ENCODE assay signal across 8 cellular contexts in genomic region chr20:46400253-46400652, GRCh38. TPM values are rescaled to one million over a fixed set of nuclear protein-coding genes. Genes with fewer than 3 reads are reported as not detected.
A peak's percentile ranks its signal among the peaks of the same experiment; 100 is the strongest.
DNase-seq lines count a peak whose midpoint lies in the region; ATAC-seq and TF ChIP-seq lines count a peak whose summit lies in the region.

No MANE protein-coding gene starts in this region.

- peak overlapping the region; percentile 19 to 81 (median 75) for H3K4me3 Mint-ChIP-seq in CD4-positive, CD25-positive, alpha-beta regulatory T cell

- H3K36me3 Mint-ChIP-seq in CD4-positive, CD25-positive, alpha-beta regulatory T cell = peaks cover 6% of the 10 kb centered on the region

- peaks cover 40 to 78% (median 59%) of the 10 kb centered on the region in 4 donors for H3K4me1 Mint-ChIP-seq in CD4-positive, CD25-positive, alpha-beta regulatory T cell

- H3K9me3 ChIP-seq in CD4-positive, CD25-positive, alpha-beta regulatory T cell (ENCODE audit: control insufficient read depth in 2 of 2, low read length in 2 of 2) = no peaks in the 10 kb centered on the region
- no peaks in the 10 kb centered on the region for H3K9me3 ChIP-seq in osteoblast (ENCODE audit: low read depth, low read length)

- peak overlapping the region; percentile 78 for H3K4me3 ChIP-seq in CD4-positive, CD25-positive, alpha-beta regulatory T cell (ENCODE audit: low read depth, low read length)
- H3K4me3 ChIP-seq in epithelial cell of esophagus (ENCODE audit: low read length) (no peak overlapping the region), osteoblast (ENCODE audit: insufficient read depth, low read length) (peak overlapping the region; percentile 58)

- peaks cover 19% of the 10 kb centered on the region for H4K20me1 ChIP-seq in osteoblast (ENCODE audit: insufficient read depth, low read length)

- H3K4me2 ChIP-seq in osteoblast (ENCODE audit: insufficient read depth, low read length) = peak overlapping the region; percentile 80

- no peaks in the 10 kb centered on the region for H3K27me3 Mint-ChIP-seq in CD4-positive, CD25-positive, alpha-beta regulatory T cell

- H3K79me2 ChIP-seq in osteoblast (ENCODE audit: insufficient read depth, low read length) = peaks cover 77% of the 10 kb centered on the region

- peak overlapping the region; percentile 86 to 98 (median 91) for H3K27ac Mint-ChIP-seq in CD4-positive, CD25-positive, alpha-beta regulatory T cell

- H3K27me3 ChIP-seq in CD4-positive, CD25-positive, alpha-beta regulatory T cell (ENCODE audit: control insufficient read depth, insufficient read depth, low read length) = no peaks in the 10 kb centered on the region
- H3K27me3 ChIP-seq in osteoblast (ENCODE audit: insufficient read depth, low read length) = no peaks in the 10 kb centered on the region

- H2AFZ ChIP-seq in osteoblast (ENCODE audit: low read length) = peak overlapping the region; percentile 51

- H3K36me3 ChIP-seq in CD4-positive, CD25-positive, alpha-beta regulatory T cell (ENCODE audit: control insufficient read depth, insufficient read depth, low read length) = peaks cover 25% of the 10 kb centered on the region
- peaks cover 8% of the 10 kb centered on the region for H3K36me3 ChIP-seq in osteoblast (ENCODE audit: insufficient read depth, low read length)

- H3K27ac ChIP-seq in CD4-positive, CD25-positive, alpha-beta regulatory T cell (ENCODE audit: insufficient read depth, low read length, poor library complexity, severe bottlenecking) = peak overlapping the region; percentile 84
- peak overlapping the region; percentile 89 for H3K27ac ChIP-seq in osteoblast (ENCODE audit: low read depth, low read length)

- ATAC-seq in CD4-positive, CD25-positive, alpha-beta regulatory T cell (ENCODE audit: low read depth in 2 of 2) = no peak
- ATAC-seq in GM19467 (IDR thresholded peaks at IDR 0.05; ENCODE audit: unreplicated experiment) = no peak
- no peak for ATAC-seq in GM21526 (IDR thresholded peaks at IDR 0.05; ENCODE audit: low FRiP score, unreplicated experiment)

- peaks cover 64% of the 10 kb centered on the region for H3K4me1 ChIP-seq in CD4-positive, CD25-positive, alpha-beta regulatory T cell (ENCODE audit: control insufficient read depth, insufficient read depth, low read length, poor library complexity, severe bottlenecking)
- H3K4me1 ChIP-seq in osteoblast (ENCODE audit: insufficient read depth, low read length) = peaks cover 36% of the 10 kb centered on the region

- no peak for TF ChIP-seq CTCF in epithelial cell of esophagus (IDR thresholded peaks at IDR 0.05; ENCODE audit: insufficient read depth, low read depth, low read length, missing control alignments)
- TF ChIP-seq CTCF in osteoblast (IDR thresholded peaks at IDR 0.05; ENCODE audit: extremely low read depth, low read depth, low read length) = no peak

- no peak for DNase-seq in CD4-positive, CD25-positive, alpha-beta regulatory T cell
- DNase-seq in SIG-M5 (lab: John Stamatoyannopoulos, UW) (peak; percentile 72), epithelial cell of esophagus (ENCODE audit: low read depth) (peak; percentile 37), osteoblast (ENCODE audit: insufficient read length, low spot score, missing footprints) (peak; percentile 68), NCI-H2196 (lab: John Stamatoyannopoulos, UW; ENCODE audit: unreplicated experiment) (no peak)
- DNase-seq in activated CD8-positive, alpha-beta memory T cell treated with anti-CD3 and anti-CD28 coated beads, Interleukin-2, amount 50 U/mL, for 48 hours = no peak

- no peaks in the 10 kb centered on the region for H3K9me3 Mint-ChIP-seq in CD4-positive, CD25-positive, alpha-beta regulatory T cell

RNA-seq across cellular contexts. Expression of gene ELMO2, which starts 6.2 kb away (rescaled TPM):
- 84.9 TPM for total RNA-seq in CD4-positive, CD25-positive, alpha-beta regulatory T cell
- 10 to 100 TPM; 37.7 to 56.1 (median 43.5) TPM for polyA plus RNA-seq in CD4-positive, CD25-positive, alpha-beta regulatory T cell
- 39.8 and 46.7 TPM in 2 replicates for total RNA-seq in osteoblast

Comparison
In these comparisons a context has a peak if more than half of its experiments do, and no peak if none do; other contexts are left out.
1. DNase-seq: peak in SIG-M5 (single experiment), epithelial cell of esophagus (single experiment) and osteoblast (single experiment); none in CD4-positive, CD25-positive, alpha-beta regulatory T cell (0 of 3), NCI-H2196 (single experiment) and activated CD8-positive, alpha-beta memory T cell treated with anti-CD3 and anti-CD28 coated beads, Interleukin-2, amount 50 U/mL, for 48 hours (single experiment).